Comparison of ENCODE assay signal across 2 cellular contexts in genomic region chr22:46245515-46245914, GRCh38.
TF ChIP-seq lines count a peak whose summit lies in the region.

No MANE protein-coding gene starts in this region.

TF ChIP-seq in liver, 16 proteins besides CTCF, POLR2A, EP300 and RAD21:
- TF ChIP-seq MAX (IDR thresholded peaks at IDR 0.05) (peak; percentile 29), RXRA (IDR thresholded peaks at IDR 0.05) (peak; percentile 15 to 51), YY1 (IDR thresholded peaks at IDR 0.05) (peak; percentile 70), HNF4G (IDR thresholded peaks at IDR 0.05) (no peak), FOXA2 (IDR thresholded peaks at IDR 0.05) (no peak), HNF4A (conservative IDR thresholded peaks at IDR 0.05) (peak in 1 of 2 donors; percentile 34)

TF ChIP-seq in HepG2, 621 proteins besides CTCF, POLR2A, EP300 and RAD21:
- TF ChIP-seq SAFB2 (CRISPR knock-in tag; IDR thresholded peaks at IDR 0.05; ENCODE audit: borderline replicate concordance, low read depth) (no peak), DR1 (CRISPR knock-in tag; IDR thresholded peaks at IDR 0.05) (no peak), BCL3 (CRISPR knock-in tag; IDR thresholded peaks at IDR 0.05) (no peak), HBP1 (CRISPR knock-in tag; IDR thresholded peaks at IDR 0.05; ENCODE audit: low read depth) (no peak), DNMT1 (CRISPR knock-in tag; IDR thresholded peaks at IDR 0.05) (no peak), TBX3 (IDR thresholded peaks at IDR 0.05; ENCODE audit: borderline replicate concordance) (no peak), SIX4 (CRISPR knock-in tag; IDR thresholded peaks at IDR 0.05) (no peak), ZNF547 (CRISPR knock-in tag; IDR thresholded peaks at IDR 0.05) (no peak), ZNF350 (CRISPR knock-in tag; IDR thresholded peaks at IDR 0.05; ENCODE audit: borderline replicate concordance, low read depth) (no peak), PRDM10 (CRISPR knock-in tag; IDR thresholded peaks at IDR 0.05; ENCODE audit: low read depth) (no peak), ZFAT (CRISPR knock-in tag; conservative IDR thresholded peaks at IDR 0.05) (no peak), TGIF2 (CRISPR knock-in tag; IDR thresholded peaks at IDR 0.05) (no peak), ZNF143 (CRISPR knock-in tag; IDR thresholded peaks at IDR 0.05) (no peak), RBAK (CRISPR knock-in tag; IDR thresholded peaks at IDR 0.05) (no peak), KMT2A (CRISPR knock-in tag; IDR thresholded peaks at IDR 0.05) (no peak), PAX8 (CRISPR knock-in tag; IDR thresholded peaks at IDR 0.05; ENCODE audit: borderline replicate concordance) (no peak), YEATS2 (CRISPR knock-in tag; IDR thresholded peaks at IDR 0.05; ENCODE audit: borderline replicate concordance) (no peak), ATF7-NPFF (CRISPR knock-in tag; IDR thresholded peaks at IDR 0.05; ENCODE audit: low read depth) (no peak), ELF3 (CRISPR knock-in tag; IDR thresholded peaks at IDR 0.05) (no peak), TFDP2 (CRISPR knock-in tag; IDR thresholded peaks at IDR 0.05) (no peak)
